8 cellular contexts compared by ENCODE assay signal in the genomic region with DNA sequence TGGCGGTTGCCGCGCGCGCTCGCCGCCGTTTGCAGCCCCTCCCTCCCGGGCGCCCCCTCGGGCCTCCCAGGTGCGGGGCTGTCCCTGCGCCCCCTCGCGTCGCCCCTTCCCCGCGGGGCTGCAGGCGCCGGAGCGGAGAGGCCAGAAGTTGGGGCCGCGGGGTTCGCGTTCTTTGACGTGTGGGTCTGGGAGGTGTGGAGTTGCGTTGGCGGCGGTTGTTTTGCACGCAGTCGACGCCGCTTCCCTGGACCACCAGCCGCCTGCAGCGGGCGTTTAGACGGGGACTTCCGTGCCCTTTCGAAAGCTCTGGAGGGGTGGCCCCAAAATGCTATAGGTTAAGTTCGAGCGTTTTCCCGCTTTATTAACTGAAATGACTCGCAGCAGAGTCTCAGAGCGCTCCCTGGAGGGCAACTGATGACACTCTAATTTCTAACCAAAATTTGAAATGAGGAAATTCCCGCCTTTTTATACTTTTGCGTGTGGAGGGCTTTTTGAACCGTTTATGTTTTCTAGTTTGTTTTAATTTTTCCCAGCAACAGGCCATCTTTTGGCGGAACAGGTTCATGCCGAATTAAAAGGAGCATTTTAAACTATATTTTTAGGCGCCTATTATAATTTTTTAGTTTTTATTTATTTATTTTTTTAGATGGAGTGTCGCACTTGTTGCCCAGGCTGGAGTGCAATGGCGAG. TPM values are rescaled to one million over a fixed set of nuclear protein-coding genes. Genes with fewer than 3 reads are reported as not detected.
DNase-seq lines count a peak whose midpoint lies in the region; ATAC-seq, FAIRE-seq and TF ChIP-seq lines count a peak whose summit lies in the region.

No MANE protein-coding gene starts in this region.

- H3K27ac Mint-ChIP-seq in nephron progenitor cell: peak overlapping the region; percentile 99
- H3K27ac Mint-ChIP-seq in stimulated activated naive CD8-positive, alpha-beta T cell treated with anti-CD3 and anti-CD28 coated beads, Interleukin-15, amount 100 ng/mL, for 72 hours: peak overlapping the region; percentile 99 to 100

- DNase-seq in Daoy (ENCODE audit: low read depth) (peak; percentile 86), Kasumi-1 (lab: John Stamatoyannopoulos, UW) (peak; percentile 93 to 94), RCC 7860 (ENCODE audit: low spot score) (peak; percentile 77), fibroblast of pulmonary artery (ENCODE audit: low read depth) (peak; percentile 86), nephron progenitor cell (peak; percentile 73)
- DNase-seq in activated T-helper 1 cell treated with anti-CD3 and anti-CD28 coated beads, Interleukin-2, amount 50 U/mL, for 16 hours (ENCODE audit: low read depth in 1 of 2, low spot score in 1 of 2): peak; percentile 45 to 66
- peak; percentile 93 to 96 for DNase-seq in stimulated activated naive CD8-positive, alpha-beta T cell treated with anti-CD3 and anti-CD28 coated beads, Interleukin-15, amount 100 ng/mL, for 72 hours

- H3K4me3 Mint-ChIP-seq in nephron progenitor cell: peak overlapping the region; percentile 99
- peak overlapping the region; percentile 92 to 93 for H3K4me3 Mint-ChIP-seq in stimulated activated naive CD8-positive, alpha-beta T cell treated with anti-CD3 and anti-CD28 coated beads, Interleukin-15, amount 100 ng/mL, for 72 hours

- peak; percentile 29 for FAIRE-seq in RCC 7860 (lab: Jason Lieb, UNC)

- TF ChIP-seq CTCF in fibroblast of pulmonary artery (IDR thresholded peaks at IDR 0.05; ENCODE audit: low read length, missing control alignments) (peak; percentile 69), nephron progenitor cell (IDR thresholded peaks at IDR 0.05) (peak; percentile 36)

- peaks cover 28% of the 10 kb centered on the region for H3K36me3 Mint-ChIP-seq in nephron progenitor cell (ENCODE audit: low read depth)

- ATAC-seq in GM21825 (IDR thresholded peaks at IDR 0.05; ENCODE audit: unreplicated experiment): peak; percentile 65
- peak; percentile 79 for ATAC-seq in stimulated activated naive CD8-positive, alpha-beta T cell treated with anti-CD3 and anti-CD28 coated beads, Interleukin-15, amount 100 ng/mL, for 72 hours

- H3K9me3 Mint-ChIP-seq in nephron progenitor cell: no peaks in the 10 kb centered on the region
- no peaks in the 10 kb centered on the region for H3K9me3 Mint-ChIP-seq in stimulated activated naive CD8-positive, alpha-beta T cell treated with anti-CD3 and anti-CD28 coated beads, Interleukin-15, amount 100 ng/mL, for 72 hours

- peaks cover 23% of the 10 kb centered on the region for H3K4me1 Mint-ChIP-seq in nephron progenitor cell
- H3K4me1 Mint-ChIP-seq in stimulated activated naive CD8-positive, alpha-beta T cell treated with anti-CD3 and anti-CD28 coated beads, Interleukin-15, amount 100 ng/mL, for 72 hours: peaks cover 43% of the 10 kb centered on the region

- peak overlapping the region; percentile 92 for H3K4me3 ChIP-seq in fibroblast of pulmonary artery (replicated peaks; ENCODE audit: low read depth, low read length)

- H3K27me3 Mint-ChIP-seq in nephron progenitor cell (ENCODE audit: low read depth, poor library complexity): no peaks in the 10 kb centered on the region
- H3K27me3 Mint-ChIP-seq in stimulated activated naive CD8-positive, alpha-beta T cell treated with anti-CD3 and anti-CD28 coated beads, Interleukin-15, amount 100 ng/mL, for 72 hours: no peaks in the 10 kb centered on the region

RNA-seq across cellular contexts. Expression of gene TMPO, which starts 0.9 kb away (rescaled TPM):
- 294 and 355 TPM in 2 replicates for total RNA-seq in Daoy (2014; rRNA removed; shearing (Covaris generic))

Comparison
In these comparisons a context has a peak if more than half of its experiments do, and no peak if none do; other contexts are left out.
1. Peak in every context shown above with its lines: DNase-seq, ATAC-seq and H3K4me3 ChIP-seq.